30 cellular contexts compared by ENCODE assay signal in genomic region chr5:1532384-1532783, GRCh38.
"Had no signal": no experiment of that assay in that cellular context is flagged by ENCODE, and none has a peak within 500 bp of the region (broad histone marks: within the 10 kb centered on the region; RNA-seq: fewer than 3 reads in every experiment).

No MANE protein-coding gene starts in this region.

- H3K4me3 ChIP-seq: adrenal gland, body of pancreas, colonic mucosa, esophagus squamous epithelium, gastroesophageal sphincter had no signal

- H3K27me3 ChIP-seq: adrenal gland, body of pancreas, colonic mucosa, esophagus squamous epithelium, gastroesophageal sphincter had no signal

- H3K4me3 Mint-ChIP-seq: activated B cell treated with CpG ODN at 0.5 μM for 24 hours; activated CD8-positive, alpha-beta T cell treated with anti-CD3 and anti-CD28 coated beads for 36 hours; activated naive CD4-positive, alpha-beta T cell treated with anti-CD3 and anti-CD28 coated beads for 36 hours; activated naive CD4-positive, alpha-beta T cell treated with anti-CD3 and anti-CD28 coated beads, Interleukin-2, amount 50 U/mL, for 24 hours; activated naive CD8-positive, alpha-beta T cell treated with anti-CD3 and anti-CD28 coated beads for 36 hours; activated naive CD8-positive, alpha-beta T cell treated with anti-CD3 and anti-CD28 coated beads, Interleukin-2, amount 50 U/mL, for 24 hours; activated T-helper 1 cell treated with anti-CD3 and anti-CD28 coated beads, Interleukin-12 subunit alpha, Interleukin-12 subunit beta, Interleukin-2, Interleukin-4 antibody, amounts not matched to agents 30 ng/mL and 10 ng/mL and 1 ng/mL, durations not matched to agents 14 hours and 24 hours and 36 hours; T-helper 17 cell; T-helper 2 cell treated with Interferon-gamma antibody and Interleukin-4, amounts not matched to agents 5 μg/mL and 100 μg/mL, for 36 hours had no signal

- ATAC-seq: activated CD4-positive, CD25-positive, alpha-beta regulatory T cell treated with anti-CD3 and anti-CD28 coated beads, Interleukin-2, amount 50 U/mL, for 24 hours; activated CD8-positive, alpha-beta T cell treated with anti-CD3 and anti-CD28 coated beads for 36 hours; activated naive CD8-positive, alpha-beta T cell treated with anti-CD3 and anti-CD28 coated beads, Interleukin-2, amount 50 U/mL, for 24 hours; body of pancreas; gastroesophageal sphincter; T-helper 17 cell had no signal

- H3K27ac ChIP-seq: adrenal gland, body of pancreas, colonic mucosa, epithelial cell of prostate, esophagus squamous epithelium, gastroesophageal sphincter, WERI-Rb-1 had no signal

- H3K4me1 ChIP-seq: colonic mucosa had no signal

- H3K36me3 ChIP-seq: adrenal gland, colonic mucosa, esophagus squamous epithelium, gastroesophageal sphincter, WERI-Rb-1 had no signal

- H3K36me3 Mint-ChIP-seq: activated naive CD4-positive, alpha-beta T cell treated with anti-CD3 and anti-CD28 coated beads, Interleukin-2, amount 50 U/mL, for 24 hours; activated naive CD8-positive, alpha-beta T cell treated with anti-CD3 and anti-CD28 coated beads for 36 hours had no signal

- H3K9me3 Mint-ChIP-seq: activated B cell treated with CpG ODN at 0.5 μM for 24 hours; activated CD8-positive, alpha-beta T cell treated with anti-CD3 and anti-CD28 coated beads for 36 hours; activated naive CD4-positive, alpha-beta T cell treated with anti-CD3 and anti-CD28 coated beads for 36 hours; activated naive CD4-positive, alpha-beta T cell treated with anti-CD3 and anti-CD28 coated beads, Interleukin-2, amount 50 U/mL, for 24 hours; activated naive CD8-positive, alpha-beta T cell treated with anti-CD3 and anti-CD28 coated beads for 36 hours; activated naive CD8-positive, alpha-beta T cell treated with anti-CD3 and anti-CD28 coated beads, Interleukin-2, amount 50 U/mL, for 24 hours; activated T-helper 1 cell treated with anti-CD3 and anti-CD28 coated beads, Interleukin-12 subunit alpha, Interleukin-12 subunit beta, Interleukin-2, Interleukin-4 antibody, amounts not matched to agents 30 ng/mL and 10 ng/mL and 1 ng/mL, durations not matched to agents 14 hours and 24 hours and 36 hours; activated T-helper 2 cell treated with anti-CD3 and anti-CD28 coated beads, Interferon-gamma antibody, Interleukin-2, Interleukin-4, amounts not matched to agents 10 μg/mL and 5 μg/mL and 100 μg/mL, durations not matched to agents 14 hours and 24 hours and 36 hours; T-helper 2 cell treated with Interferon-gamma antibody and Interleukin-4, amounts not matched to agents 5 μg/mL and 100 μg/mL, for 36 hours had no signal

- H3K9me3 ChIP-seq: adrenal gland, body of pancreas, colonic mucosa, esophagus squamous epithelium, gastroesophageal sphincter had no signal

- H3K27me3 Mint-ChIP-seq: activated B cell treated with CpG ODN at 0.5 μM for 24 hours; activated CD8-positive, alpha-beta T cell treated with anti-CD3 and anti-CD28 coated beads for 36 hours; activated naive CD4-positive, alpha-beta T cell treated with anti-CD3 and anti-CD28 coated beads, Interleukin-2, amount 50 U/mL, for 24 hours; activated naive CD8-positive, alpha-beta T cell treated with anti-CD3 and anti-CD28 coated beads for 36 hours; activated naive CD8-positive, alpha-beta T cell treated with anti-CD3 and anti-CD28 coated beads, Interleukin-2, amount 50 U/mL, for 24 hours; T-helper 17 cell had no signal

- DNase-seq: activated B cell treated with CpG ODN at 0.5 μM for 24 hours; activated CD4-positive, alpha-beta T cell treated with anti-CD3 and anti-CD28 coated beads for 48 hours; activated CD4-positive, alpha-beta T cell treated with anti-CD3 and anti-CD28 coated beads, Interleukin-2, amount 50 U/mL, for 1 hour; activated CD4-positive, alpha-beta T cell treated with anti-CD3 and anti-CD28 coated beads, Interleukin-2, amount 50 U/mL, for 48 hours; activated CD8-positive, alpha-beta memory T cell treated with anti-CD3 and anti-CD28 coated beads for 24 hours; activated CD8-positive, alpha-beta T cell treated with anti-CD3 and anti-CD28 coated beads for 36 hours; activated naive CD4-positive, alpha-beta T cell treated with anti-CD3 and anti-CD28 coated beads for 36 hours; activated naive CD8-positive, alpha-beta T cell treated with anti-CD3 and anti-CD28 coated beads for 36 hours; activated naive CD8-positive, alpha-beta T cell treated with anti-CD3 and anti-CD28 coated beads, Interleukin-2, amount 50 U/mL, for 24 hours; activated T-cell treated with anti-CD3 and anti-CD28 coated beads, Interleukin-2, amount 50 U/mL, for 48 hours; adrenal gland; amygdala; aorta; body of pancreas; caudate nucleus; colonic mucosa; effector CD8-positive, alpha-beta T cell; esophagus squamous epithelium; foreskin melanocyte; head of caudate nucleus; T-helper 17 cell; T1000; WERI-Rb-1 had no signal

- H3K27ac Mint-ChIP-seq: activated B cell treated with CpG ODN at 0.5 μM for 24 hours; activated CD8-positive, alpha-beta T cell treated with anti-CD3 and anti-CD28 coated beads for 36 hours; activated naive CD4-positive, alpha-beta T cell treated with anti-CD3 and anti-CD28 coated beads for 36 hours; activated naive CD4-positive, alpha-beta T cell treated with anti-CD3 and anti-CD28 coated beads, Interleukin-2, amount 50 U/mL, for 24 hours; activated naive CD8-positive, alpha-beta T cell treated with anti-CD3 and anti-CD28 coated beads for 36 hours; activated naive CD8-positive, alpha-beta T cell treated with anti-CD3 and anti-CD28 coated beads, Interleukin-2, amount 50 U/mL, for 24 hours; activated T-helper 1 cell treated with anti-CD3 and anti-CD28 coated beads, Interleukin-12 subunit alpha, Interleukin-12 subunit beta, Interleukin-2, Interleukin-4 antibody, amounts not matched to agents 30 ng/mL and 10 ng/mL and 1 ng/mL, durations not matched to agents 14 hours and 24 hours and 36 hours; activated T-helper 2 cell treated with anti-CD3 and anti-CD28 coated beads, Interferon-gamma antibody, Interleukin-2, Interleukin-4, amounts not matched to agents 10 μg/mL and 5 μg/mL and 100 μg/mL, durations not matched to agents 14 hours and 24 hours and 36 hours; T-helper 17 cell; T-helper 2 cell treated with Interferon-gamma antibody and Interleukin-4, amounts not matched to agents 5 μg/mL and 100 μg/mL, for 36 hours had no signal
